Comparison of ENCODE assay signal across 30 cellular contexts in the genomic region with DNA sequence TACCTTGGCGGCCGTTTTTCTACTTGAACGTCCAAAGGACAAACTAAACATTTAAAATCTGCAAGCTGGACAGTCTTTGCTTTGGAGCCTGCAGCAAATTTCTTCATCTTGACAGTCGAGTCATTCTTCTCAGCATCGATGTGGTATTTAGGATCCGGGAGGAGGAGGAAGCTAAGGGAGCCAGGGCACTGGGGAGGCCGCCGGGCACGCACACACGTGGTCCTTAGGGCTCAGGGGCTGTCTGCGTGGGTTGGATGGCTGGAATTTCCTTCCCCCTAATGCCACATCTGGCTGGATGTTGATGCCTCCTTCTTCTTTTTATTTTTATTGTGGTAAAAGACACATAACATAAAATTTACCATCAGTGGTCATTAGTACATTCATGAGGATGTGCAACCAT.
DNase-seq lines count a peak whose midpoint lies in the region; ATAC-seq lines count a peak whose summit lies in the region.
"Had no signal": no experiment of that assay in that cellular context is flagged by ENCODE, and none has a peak within 500 bp of the region (broad histone marks: within the 10 kb centered on the region; RNA-seq: fewer than 3 reads in every experiment).

No MANE protein-coding gene starts in this region.

- H3K36me3 Mint-ChIP-seq in activated CD8-positive, alpha-beta T cell treated with anti-CD3 and anti-CD28 coated beads, Interleukin-2, amount 10 ng/mL, durations not matched to agents 7 days and 5 days (ENCODE audit: low read depth), result no peaks in the 10 kb centered on the region
- H3K36me3 Mint-ChIP-seq: CD14-positive monocyte; CD4-positive, alpha-beta memory T cell; CD4-positive, CD25-positive, alpha-beta regulatory T cell; CD8-positive, alpha-beta memory T cell; CD8-positive, alpha-beta T cell had no signal

- POLR2A ChIA-PET in activated CD8-positive, alpha-beta T cell treated with anti-CD3 and anti-CD28 coated beads, Interleukin-2, amount 10 ng/mL, durations not matched to agents 7 days and 5 days (lab: Charles Lee), result no interaction called here

- H3K4me1 ChIP-seq in BLaER1, result peaks cover 42% of the 10 kb centered on the region
- H3K4me1 ChIP-seq in BLaER1 treated with 17β-estradiol and CSF1 and Interleukin-3, amounts not matched to agents 10 nM and 100 nM, result peaks cover 11 to 42% (median 31%) of the 10 kb centered on the region in 10 experiments; a peak in 19 of 20 replicates
- H3K4me1 ChIP-seq: A549, BE2C, Caco-2 had no signal

- H3K4me1 Mint-ChIP-seq in activated CD8-positive, alpha-beta T cell treated with anti-CD3 and anti-CD28 coated beads, Interleukin-2, amount 10 ng/mL, durations not matched to agents 7 days and 5 days (ENCODE audit: low read depth), result no peaks in the 10 kb centered on the region
- H3K4me1 Mint-ChIP-seq: B cell; CD14-positive monocyte; CD4-positive, alpha-beta memory T cell; CD4-positive, CD25-positive, alpha-beta regulatory T cell; CD8-positive, alpha-beta memory T cell had no signal

- DNase-seq in foreskin melanocyte (peak; percentile 49), HuH-7 (ENCODE audit: low spot score) (no peak)
- DNase-seq in activated CD8-positive, alpha-beta T cell treated with anti-CD3 and anti-CD28 coated beads, Interleukin-2, amount 10 ng/mL, durations not matched to agents 7 days and 5 days, result no peak
- DNase-seq in stimulated activated CD4-positive, alpha-beta T cell treated with anti-CD3 and anti-CD28 coated beads, Interleukin-2, amount 100 ng/mL, for 24 hours, result no peak
- DNase-seq: 8988T; ACHN; AML-193; BE2C; C1 segment of cervical spinal cord; Caco-2; Calu3; CD4-positive, alpha-beta memory T cell; CD4-positive, alpha-beta T cell; CD4-positive, CD25-positive, alpha-beta regulatory T cell; CD8-positive, alpha-beta memory T cell; CD8-positive, alpha-beta T cell; COR-L47; DMS 273 treated with DMSO at 0.1 percent for 48 hours; DMS153; DMS53; DMS79; DND-41; EL had no signal

- no peak overlapping the region for H3K4me3 ChIP-seq in BLaER1
- no peak overlapping the region for H3K4me3 ChIP-seq in BLaER1 treated with 17β-estradiol and CSF1 and Interleukin-3, amounts not matched to agents 10 nM and 100 nM
- H3K4me3 ChIP-seq: A549 had no signal

- H4K20me1 ChIP-seq in BLaER1, result no peaks in the 10 kb centered on the region
- H4K20me1 ChIP-seq in BLaER1 treated with 17β-estradiol and CSF1 and Interleukin-3, amounts not matched to agents 10 nM and 100 nM, result peaks cover 0 to 4% (median 0%) of the 10 kb centered on the region in 11 experiments; a peak in 2 of 22 replicates

- no peak for ATAC-seq in activated CD8-positive, alpha-beta T cell treated with anti-CD3 and anti-CD28 coated beads, Interleukin-2, amount 10 ng/mL, durations not matched to agents 7 days and 5 days
- ATAC-seq: A549; CD8-positive, alpha-beta T cell had no signal

- H3K9me3 ChIP-seq in BLaER1, result no peaks in the 10 kb centered on the region
- no peaks in the 10 kb centered on the region; a peak in 1 of 22 replicates for H3K9me3 ChIP-seq in BLaER1 treated with 17β-estradiol and CSF1 and Interleukin-3, amounts not matched to agents 10 nM and 100 nM (replicated peaks in 1 of 11)
- H3K9me3 ChIP-seq: A549, BE2C, Caco-2 had no signal

- no peak overlapping the region for H3K4me3 Mint-ChIP-seq in activated CD8-positive, alpha-beta T cell treated with anti-CD3 and anti-CD28 coated beads, Interleukin-2, amount 10 ng/mL, durations not matched to agents 7 days and 5 days
- H3K4me3 Mint-ChIP-seq: B cell; CD14-positive monocyte; CD4-positive, alpha-beta memory T cell; CD4-positive, alpha-beta T cell; CD4-positive, CD25-positive, alpha-beta regulatory T cell; CD8-positive, alpha-beta memory T cell; CD8-positive, alpha-beta T cell had no signal

- CTCF ChIA-PET in activated CD8-positive, alpha-beta T cell treated with anti-CD3 and anti-CD28 coated beads, Interleukin-2, amount 10 ng/mL, durations not matched to agents 7 days and 5 days (lab: Charles Lee), result interaction anchor here (1.4 kb wide), 1 partner anchor 16 kb away, joined by 4 read pairs; no protein-coding TSS in a partner anchor

- H3K27ac ChIP-seq in BLaER1, result no peak overlapping the region
- H3K27ac ChIP-seq in BLaER1 treated with 17β-estradiol and CSF1 and Interleukin-3, amounts not matched to agents 10 nM and 100 nM, result no peak overlapping the region
- H3K27ac ChIP-seq: 22Rv1, A549, C4-2B had no signal

- H3K27me3 ChIP-seq in BLaER1, result peaks cover 6% of the 10 kb centered on the region; the same call in 1 of the 2 replicates
- H3K27me3 ChIP-seq in BLaER1 treated with 17β-estradiol and CSF1 and Interleukin-3, amounts not matched to agents 10 nM and 100 nM, result peaks cover 0 to 18% (median 7%) of the 10 kb centered on the region in 11 experiments; a peak in 14 of 22 replicates
- H3K27me3 ChIP-seq: BE2C had no signal

- H3K36me3 ChIP-seq in BLaER1, result no peaks in the 10 kb centered on the region
- no peaks in the 10 kb centered on the region for H3K36me3 ChIP-seq in BLaER1 treated with 17β-estradiol and CSF1 and Interleukin-3, amounts not matched to agents 10 nM and 100 nM
- H3K36me3 ChIP-seq: BE2C had no signal

- H3K27me3 Mint-ChIP-seq in activated CD8-positive, alpha-beta T cell treated with anti-CD3 and anti-CD28 coated beads, Interleukin-2, amount 10 ng/mL, durations not matched to agents 7 days and 5 days (ENCODE audit: low read depth), result no peaks in the 10 kb centered on the region
- H3K27me3 Mint-ChIP-seq: CD4-positive, CD25-positive, alpha-beta regulatory T cell had no signal

- no peak overlapping the region for H3K9ac ChIP-seq in BLaER1
- no peak overlapping the region for H3K9ac ChIP-seq in BLaER1 treated with 17β-estradiol and CSF1 and Interleukin-3, amounts not matched to agents 10 nM and 100 nM

- peak overlapping the region; percentile 49 for H3K4me2 ChIP-seq in BLaER1
- H3K4me2 ChIP-seq in BLaER1 treated with 17β-estradiol and CSF1 and Interleukin-3, amounts not matched to agents 10 nM and 100 nM, result peak overlapping the region in 10 of 11 experiments; percentile 20 to 74 (median 42); a peak in 12 of 22 replicates
- H3K4me2 ChIP-seq: A549 had no signal

- no peak overlapping the region for H3K27ac Mint-ChIP-seq in activated CD8-positive, alpha-beta T cell treated with anti-CD3 and anti-CD28 coated beads, Interleukin-2, amount 10 ng/mL, durations not matched to agents 7 days and 5 days
- H3K27ac Mint-ChIP-seq: B cell; CD4-positive, alpha-beta memory T cell; CD4-positive, alpha-beta T cell; CD4-positive, CD25-positive, alpha-beta regulatory T cell; CD8-positive, alpha-beta T cell had no signal

- no peaks in the 10 kb centered on the region for H3K9me3 Mint-ChIP-seq in activated CD8-positive, alpha-beta T cell treated with anti-CD3 and anti-CD28 coated beads, Interleukin-2, amount 10 ng/mL, durations not matched to agents 7 days and 5 days (ENCODE audit: insufficient read depth)
- H3K9me3 Mint-ChIP-seq: CD14-positive monocyte; CD4-positive, alpha-beta T cell had no signal
